19 cellular contexts compared by ENCODE assay signal in the genomic region with DNA sequence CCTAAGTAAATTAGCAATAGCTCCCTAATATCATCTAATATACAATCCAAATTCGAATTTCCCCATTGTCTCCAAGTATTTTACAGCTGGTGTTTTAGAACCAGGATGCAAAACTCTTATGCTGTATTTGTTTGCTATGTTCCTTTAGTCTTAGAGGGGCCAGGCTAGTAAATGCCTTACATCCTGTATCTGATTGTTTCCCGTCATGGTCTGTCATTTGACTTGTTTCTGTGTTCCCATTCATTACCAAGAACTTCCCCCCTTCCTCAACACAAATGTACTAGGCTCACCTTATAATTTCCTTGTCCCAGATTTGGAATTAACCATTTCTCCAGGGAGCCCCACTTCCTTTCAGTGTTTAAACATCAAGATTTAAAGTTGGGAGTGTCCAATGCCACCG. TPM values are rescaled to one million over a fixed set of nuclear protein-coding genes. Genes with fewer than 3 reads are reported as not detected.
DNase-seq lines count a peak whose midpoint lies in the region; ATAC-seq, FAIRE-seq and TF ChIP-seq lines count a peak whose summit lies in the region.
"Had no signal": no experiment of that assay in that cellular context is flagged by ENCODE, and none has a peak within 500 bp of the region (broad histone marks: within the 10 kb centered on the region; RNA-seq: fewer than 3 reads in every experiment).

No MANE protein-coding gene starts in this region.

- no peaks in the 10 kb centered on the region for H4K20me1 ChIP-seq in Karpas-422 (ENCODE audit: insufficient read depth, low read depth, low read length)

- no peak for TF ChIP-seq POLR2A in GM18505 (IDR thresholded peaks at IDR 0.05; ENCODE audit: borderline replicate concordance, extremely low read depth, insufficient read depth, insufficient read length)

- DNase-seq in left ventricle myocardium inferior (no peak), cardiac septum (ENCODE audit: low spot score) (no peak), GM19239 (ENCODE audit: insufficient read length, low spot score) (no peak), Karpas-422 (no peak), endothelial cell (ENCODE audit: low spot score) (no peak)
- DNase-seq: C1 segment of cervical spinal cord; Calu3; CD4-positive, alpha-beta memory T cell; COR-L47; DMS53; DMS79 treated with DMSO at 0.1 percent for 48 hours; GF-D8; GM23248; H7; HCEC 1CT had no signal

- no peak for TF ChIP-seq CTCF in left ventricle myocardium inferior (IDR thresholded peaks at IDR 0.05; ENCODE audit: borderline replicate concordance)
- TF ChIP-seq CTCF in endothelial cell (IDR thresholded peaks at IDR 0.05; ENCODE audit: unreplicated experiment) = no peak

- H3K27me3 Mint-ChIP-seq in endothelial cell (ENCODE audit: unreplicated experiment) = peaks cover 3% of the 10 kb centered on the region

- H3K27ac ChIP-seq in left ventricle myocardium inferior (replicated peaks) (peak overlapping the region; percentile 96), Karpas-422 (ENCODE audit: low read length) (peak overlapping the region; percentile 44)
- H3K27ac ChIP-seq: GM23248 had no signal

- no peak overlapping the region for H3K4me3 ChIP-seq in left ventricle myocardium inferior
- H3K4me3 ChIP-seq in Karpas-422 (ENCODE audit: low read length) = no peak overlapping the region
- H3K4me3 ChIP-seq: GM23248 had no signal

- no peaks in the 10 kb centered on the region for H3K9me3 Mint-ChIP-seq in endothelial cell (ENCODE audit: unreplicated experiment)

- H3K9me3 ChIP-seq in left ventricle myocardium inferior (replicated peaks) (no peaks in the 10 kb centered on the region), Karpas-422 (ENCODE audit: low read length) (no peaks in the 10 kb centered on the region)

- intact Hi-C loops in left ventricle myocardium inferior (cut with micrococcal nuclease) (no loop called here), cardiac septum (cut with DNase I) (no loop called here)

- peaks cover 95% of the 10 kb centered on the region for H3K79me2 ChIP-seq in Karpas-422 (ENCODE audit: low read length)

- H3K9ac ChIP-seq in Karpas-422 (ENCODE audit: low read length) = no peak overlapping the region
- H3K9ac ChIP-seq: GM23248 had no signal

- no peak overlapping the region for H2AFZ ChIP-seq in Karpas-422 (ENCODE audit: low read length)
- H2AFZ ChIP-seq: GM23248 had no signal

- FAIRE-seq in GM19239 (lab: Jason Lieb, UNC) = peak; percentile 4
- FAIRE-seq: GM12891, H1 had no signal

- no peak overlapping the region for H3K4me2 ChIP-seq in Karpas-422 (ENCODE audit: low read depth, low read length, poor library complexity, severe bottlenecking)

- peak overlapping the region; percentile 69 for H3K27ac Mint-ChIP-seq in endothelial cell (ENCODE audit: unreplicated experiment)
- H3K27ac Mint-ChIP-seq: CD4-positive, alpha-beta memory T cell had no signal

- no peaks in the 10 kb centered on the region for H3K9me2 ChIP-seq in Karpas-422 (replicated peaks; ENCODE audit: insufficient read depth, low read length)

- no peaks in the 10 kb centered on the region for H3K27me3 ChIP-seq in left ventricle myocardium inferior (ENCODE audit: low read depth)
- H3K27me3 ChIP-seq in Karpas-422 (ENCODE audit: low read length) = no peaks in the 10 kb centered on the region

- peaks cover 82% of the 10 kb centered on the region for H3K4me1 ChIP-seq in left ventricle myocardium inferior
- H3K4me1 ChIP-seq in Karpas-422 (ENCODE audit: low read length) = peaks cover 58% of the 10 kb centered on the region

- H3K4me1 Mint-ChIP-seq in endothelial cell (ENCODE audit: unreplicated experiment) = peaks cover 5% of the 10 kb centered on the region
- H3K4me1 Mint-ChIP-seq: CD4-positive, alpha-beta memory T cell had no signal

- no peak overlapping the region for H3K4me3 Mint-ChIP-seq in endothelial cell (ENCODE audit: unreplicated experiment)
- H3K4me3 Mint-ChIP-seq: CD4-positive, alpha-beta memory T cell had no signal

- H3K36me3 ChIP-seq in left ventricle myocardium inferior = peaks cover 13% of the 10 kb centered on the region
- peaks cover 32% of the 10 kb centered on the region; the same call in 1 of the 2 replicates for H3K36me3 ChIP-seq in Karpas-422 (ENCODE audit: insufficient read depth, low read length)

- no peak for ATAC-seq in HG02840 (IDR thresholded peaks at IDR 0.05; ENCODE audit: low FRiP score, unreplicated experiment)
- no peak for ATAC-seq in GM18505 (IDR thresholded peaks at IDR 0.05; ENCODE audit: unreplicated experiment)

- peaks cover 4% of the 10 kb centered on the region for H3K36me3 Mint-ChIP-seq in endothelial cell (ENCODE audit: low read depth, unreplicated experiment)
- H3K36me3 Mint-ChIP-seq: CD4-positive, alpha-beta memory T cell had no signal

RNA-seq across cellular contexts. Expression of a gene that starts 54.1 kb away (rescaled TPM):
- total RNA-seq in left ventricle myocardium inferior (29.9 TPM), cardiac septum (25.5 TPM), endothelial cell (ENCODE audit: unreplicated experiment) (8.7 TPM)
- 20.1 and 25.5 TPM in 2 replicates for total RNA-seq in Karpas-422 (2014; rRNA removed; shearing (Covaris generic); ENCODE audit: low replicate concordance)
